In the genomic region with DNA sequence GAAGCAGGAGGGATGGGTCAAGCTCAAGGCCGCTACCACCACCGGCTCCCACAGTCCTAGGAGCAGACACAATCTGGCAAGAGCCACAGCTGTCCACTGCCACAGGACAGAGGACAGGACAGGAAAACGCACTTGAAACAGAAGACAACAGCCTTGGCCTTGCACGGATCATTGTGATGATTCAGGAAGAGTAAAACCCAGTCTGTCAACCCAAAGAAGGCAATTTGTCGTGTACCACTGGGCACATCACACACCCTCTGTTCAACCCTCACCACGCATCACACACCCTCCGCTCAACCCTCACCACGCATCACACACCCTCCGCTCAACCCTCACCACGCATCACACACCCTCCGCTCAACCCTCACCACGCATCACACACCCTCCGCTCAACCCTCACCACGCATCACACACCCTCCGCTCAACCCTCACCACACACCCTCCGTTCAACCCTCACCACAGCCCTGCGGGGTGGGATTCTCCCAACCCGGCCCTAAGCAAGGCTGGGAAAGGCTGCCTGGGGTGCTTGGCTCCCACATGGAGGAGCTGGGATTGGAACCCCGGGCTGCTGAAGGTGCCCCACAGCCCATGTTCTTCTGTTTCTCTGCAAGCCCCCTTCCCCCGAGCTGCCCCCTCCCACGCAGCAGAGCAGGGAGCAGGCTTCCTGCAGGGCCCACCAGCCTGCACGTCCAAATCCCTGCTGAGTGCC, we compare ENCODE assay signal across 6 cellular contexts. TPM values are rescaled to one million over a fixed set of nuclear protein-coding genes. Genes with fewer than 3 reads are reported as not detected.
DNase-seq lines count a peak whose midpoint lies in the region; ATAC-seq, FAIRE-seq and TF ChIP-seq lines count a peak whose summit lies in the region.

No MANE protein-coding gene starts in this region.

- TF ChIP-seq CTCF in HFFc6 (IDR thresholded peaks at IDR 0.05), result no peak
- no peak for TF ChIP-seq CTCF in pancreas (IDR thresholded peaks at IDR 0.05)

- peaks cover 0 to 9% (median 0%) of the 10 kb centered on the region in 3 donors for H3K36me3 ChIP-seq in pancreas

- H3K27ac ChIP-seq in adipose tissue (ENCODE audit: low read depth, low read length) (peak overlapping the region; percentile 36), pancreas (peak overlapping the region; percentile 33 to 62 (median 46))

- H3K9me3 Mint-ChIP-seq in HFFc6, result no peaks in the 10 kb centered on the region

- intact Hi-C loops in pancreas (cut with DNase I), result loop anchor here in 1 of 3 donors (10.0 kb wide), 1 partner anchor 249 kb away; no protein-coding TSS in a partner anchor

- H3K4me3 Mint-ChIP-seq in HFFc6, result peak overlapping the region; percentile 62

- no peak for FAIRE-seq in pancreas (lab: Jason Lieb, UNC)

- no peak overlapping the region for H3K4me3 ChIP-seq in pancreas

- H3K36me3 Mint-ChIP-seq in HFFc6 (ENCODE audit: low read depth), result peaks cover 27% of the 10 kb centered on the region

- peak overlapping the region; percentile 92 for H3K27ac Mint-ChIP-seq in HFFc6

- ATAC-seq in pancreas (no peak), HG03457 (IDR thresholded peaks at IDR 0.05; ENCODE audit: unreplicated experiment) (no peak), GM21619 (IDR thresholded peaks at IDR 0.05; ENCODE audit: unreplicated experiment) (no peak)

- peaks cover 0 to 18% (median 0%) of the 10 kb centered on the region in 3 donors for H3K4me1 ChIP-seq in pancreas

- 77 to 88% (median 77%) methylated on average over 16 to 20 of the region's 22 CpGs for WGBS in adipose tissue, 3 donors
- WGBS in pancreas, 2 donors, result 84 to 88% methylated on average over 16 to 20 of the region's 22 CpGs

- peaks cover 2% of the 10 kb centered on the region; the same call in 1 of the 2 replicates for H3K27me3 Mint-ChIP-seq in HFFc6 (ENCODE audit: insufficient read depth)

- peaks cover 44% of the 10 kb centered on the region for H3K4me1 Mint-ChIP-seq in HFFc6 (ENCODE audit: low read depth)

- no peaks in the 10 kb centered on the region for H3K27me3 ChIP-seq in pancreas

- H3K9me3 ChIP-seq in pancreas, result no peaks in the 10 kb centered on the region

- DNase-seq in HFFc6 (no peak), pancreas (no peak), superior temporal gyrus (ENCODE audit: extremely low spot score) (no peak)

RNA-seq across cellular contexts. Expression of a gene that starts 11.3 kb away (rescaled TPM):
- total RNA-seq in HFFc6 (2021; fragmentation: NEBNext Ultra II Directional; extraction: Animal tissue kit (Norgen Biotek cat#: 25700)), result under 1 TPM in 5 of 6 experiments, not detected in 1; 0.02 to 0.21 (median 0.05) TPM
- 1 to 10 TPM in 2 of 3 donors, under 1 TPM in 1; 0.90 to 9.7 (median 1.4) TPM for polyA plus RNA-seq in adipose tissue
- total RNA-seq in pancreas, result 10 to 100 TPM in 5 of 6 donors, 1 to 10 TPM in 1; 9.7 to 16.8 (median 12.7) TPM
- polyA plus RNA-seq in pancreas, result 10 to 100 TPM; 11.6 to 23.8 TPM

RNA-seq across cellular contexts. Expression of a gene that starts 22.7 kb away (rescaled TPM):
- 100 to 1,000 TPM; 189 to 227 (median 197) TPM for total RNA-seq in HFFc6 (2021; fragmentation: NEBNext Ultra II Directional; extraction: Animal tissue kit (Norgen Biotek cat#: 25700))
- polyA plus RNA-seq in adipose tissue (10 to 100 TPM; 10.3 to 68.5 (median 22.9) TPM), pancreas (10 to 100 TPM; 10.1 to 10.6 TPM)
- 10 to 100 TPM; 13.8 to 22.1 (median 17.9) TPM for total RNA-seq in pancreas

RNA-seq across cellular contexts. Expression of a gene that starts 45.4 kb away (rescaled TPM):
- total RNA-seq in HFFc6 (2021; fragmentation: NEBNext Ultra II Directional; extraction: Animal tissue kit (Norgen Biotek cat#: 25700)), result 10 to 100 TPM; 23.9 to 35.5 (median 26.9) TPM
- polyA plus RNA-seq in adipose tissue (10 to 100 TPM; 13.9 to 15.7 (median 14.6) TPM), pancreas (10 to 100 TPM; 22.8 to 25.3 TPM)
- total RNA-seq in pancreas, result 10 to 100 TPM in 5 of 6 donors, 1 to 10 TPM in 1; 8.7 to 21.2 (median 12.6) TPM

RNA-seq across cellular contexts. Expression of a gene that starts 52.7 kb away (rescaled TPM):
- total RNA-seq in HFFc6 (2021; fragmentation: NEBNext Ultra II Directional; extraction: Animal tissue kit (Norgen Biotek cat#: 25700)), result 10 to 100 TPM; 18.0 to 21.6 (median 20.9) TPM
- polyA plus RNA-seq in adipose tissue, result 10 to 100 TPM in 2 of 3 donors, 1 to 10 TPM in 1; 6.4 to 23.2 (median 15.4) TPM
- 1 to 10 TPM; 6.1 to 8.6 (median 7.0) TPM for total RNA-seq in pancreas
- 10 to 100 TPM; 19.5 to 24.0 TPM for polyA plus RNA-seq in pancreas

Comparison
In these comparisons a context has a peak if more than half of its experiments do, and no peak if none do; other contexts are left out.
1. RNA of a gene that starts 11.3 kb away (total RNA-seq): 9.7 to 16.8 TPM in pancreas; 0.02 to 0.21 TPM in HFFc6; every median in the first group is over 4 times any median in the second.
2. RNA of a gene that starts 22.7 kb away (total RNA-seq): 189 to 227 TPM in HFFc6; 13.8 to 22.1 TPM in pancreas; every median in the first group is over 4 times any median in the second.